In the genomic region with DNA sequence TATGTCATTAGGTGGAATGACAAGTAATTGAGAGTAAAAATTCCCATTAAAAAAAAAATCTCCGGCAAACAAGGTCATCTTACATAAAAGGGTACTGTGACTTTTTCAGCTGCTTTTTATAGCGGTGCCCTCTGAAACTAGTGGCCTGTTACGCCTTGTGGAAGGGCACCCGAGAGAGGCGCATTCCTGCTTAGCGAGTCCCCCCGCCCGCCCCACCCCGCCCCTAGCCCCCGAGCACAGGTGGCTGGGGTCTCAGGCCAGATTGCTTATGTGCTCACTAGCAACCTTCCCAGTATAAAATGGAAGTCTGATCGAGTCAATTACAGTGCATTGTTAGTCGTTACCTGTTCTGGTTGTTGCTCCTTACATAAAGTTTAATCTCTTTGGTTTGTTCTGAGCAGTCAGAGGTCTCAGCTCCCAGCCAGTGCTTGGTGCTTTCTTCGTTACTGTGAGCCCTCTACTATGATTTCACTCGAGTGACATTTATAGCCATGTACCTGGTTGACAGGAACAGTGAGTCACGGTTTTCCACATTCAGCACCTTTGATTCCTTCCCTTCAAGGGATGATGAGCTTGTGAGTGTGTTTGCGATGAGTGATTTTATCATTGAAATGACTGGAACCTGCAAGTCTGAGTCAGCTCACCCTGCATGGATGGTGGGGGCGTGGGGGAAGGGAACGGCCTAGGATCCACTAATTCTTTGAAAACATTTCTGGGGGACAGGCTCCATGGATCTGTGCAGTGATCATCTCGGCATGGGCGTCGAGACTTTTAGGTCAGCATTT, we compare ENCODE assay signal across 1 cellular context.
TF ChIP-seq lines count a peak whose summit lies in the region.

No MANE protein-coding gene starts in this region.

TF ChIP-seq in SK-N-SH treated with all-trans-retinoic acid at 6 μM for 48 hours, 23 proteins besides CTCF, POLR2A, EP300 and RAD21 (continued from another document):
- TF ChIP-seq, protein P1, sequence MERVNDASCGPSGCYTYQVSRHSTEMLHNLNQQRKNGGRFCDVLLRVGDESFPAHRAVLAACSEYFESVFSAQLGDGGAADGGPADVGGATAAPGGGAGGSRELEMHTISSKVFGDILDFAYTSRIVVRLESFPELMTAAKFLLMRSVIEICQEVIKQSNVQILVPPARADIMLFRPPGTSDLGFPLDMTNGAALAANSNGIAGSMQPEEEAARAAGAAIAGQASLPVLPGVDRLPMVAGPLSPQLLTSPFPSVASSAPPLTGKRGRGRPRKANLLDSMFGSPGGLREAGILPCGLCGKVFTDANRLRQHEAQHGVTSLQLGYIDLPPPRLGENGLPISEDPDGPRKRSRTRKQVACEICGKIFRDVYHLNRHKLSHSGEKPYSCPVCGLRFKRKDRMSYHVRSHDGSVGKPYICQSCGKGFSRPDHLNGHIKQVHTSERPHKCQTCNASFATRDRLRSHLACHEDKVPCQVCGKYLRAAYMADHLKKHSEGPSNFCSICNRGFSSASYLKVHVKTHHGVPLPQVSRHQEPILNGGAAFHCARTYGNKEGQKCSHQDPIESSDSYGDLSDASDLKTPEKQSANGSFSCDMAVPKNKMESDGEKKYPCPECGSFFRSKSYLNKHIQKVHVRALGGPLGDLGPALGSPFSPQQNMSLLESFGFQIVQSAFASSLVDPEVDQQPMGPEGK (CRISPR knock-in tag; IDR thresholded peaks at IDR 0.05; ENCODE audit: borderline replicate concordance) = no peak
- TF ChIP-seq SNAI2 (CRISPR knock-in tag; IDR thresholded peaks at IDR 0.05) (no peak), ISL1 (CRISPR knock-in tag; IDR thresholded peaks at IDR 0.05) (no peak), OSR1 (CRISPR knock-in tag; IDR thresholded peaks at IDR 0.05) (no peak), ZC3H10 (CRISPR knock-in tag; IDR thresholded peaks at IDR 0.05) (no peak), RARB (CRISPR knock-in tag; IDR thresholded peaks at IDR 0.05) (no peak)
- TF ChIP-seq, protein P2, sequence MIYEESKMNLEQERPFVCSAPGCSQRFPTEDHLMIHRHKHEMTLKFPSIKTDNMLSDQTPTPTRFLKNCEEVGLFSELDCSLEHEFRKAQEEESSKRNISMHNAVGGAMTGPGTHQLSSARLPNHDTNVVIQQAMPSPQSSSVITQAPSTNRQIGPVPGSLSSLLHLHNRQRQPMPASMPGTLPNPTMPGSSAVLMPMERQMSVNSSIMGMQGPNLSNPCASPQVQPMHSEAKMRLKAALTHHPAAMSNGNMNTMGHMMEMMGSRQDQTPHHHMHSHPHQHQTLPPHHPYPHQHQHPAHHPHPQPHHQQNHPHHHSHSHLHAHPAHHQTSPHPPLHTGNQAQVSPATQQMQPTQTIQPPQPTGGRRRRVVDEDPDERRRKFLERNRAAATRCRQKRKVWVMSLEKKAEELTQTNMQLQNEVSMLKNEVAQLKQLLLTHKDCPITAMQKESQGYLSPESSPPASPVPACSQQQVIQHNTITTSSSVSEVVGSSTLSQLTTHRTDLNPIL (CRISPR knock-in tag; IDR thresholded peaks at IDR 0.05; ENCODE audit: low read depth) = no peak
